Comparison of ENCODE assay signal across 9 cellular contexts in genomic region chr19:8194528-8195275, GRCh38. TPM values are rescaled to one million over a fixed set of nuclear protein-coding genes. Genes with fewer than 3 reads are reported as not detected.
DNase-seq lines count a peak whose midpoint lies in the region; ATAC-seq, FAIRE-seq and TF ChIP-seq lines count a peak whose summit lies in the region.
"Had no signal": no experiment of that assay in that cellular context is flagged by ENCODE, and none has a peak within 500 bp of the region (broad histone marks: within the 10 kb centered on the region; RNA-seq: fewer than 3 reads in every experiment).

No MANE protein-coding gene starts in this region.

- peak; percentile 76 for FAIRE-seq in keratinocyte (lab: Jason Lieb, UNC)

- no peaks in the 10 kb centered on the region for H3K9me1 ChIP-seq in keratinocyte (ENCODE audit: control insufficient read depth, extremely low read depth, insufficient read depth, low read length)

- dilution Hi-C loops in keratinocyte (cut with MboI; ENCODE audit: extremely low pct_ligation_motif_present, low sequenced_read_pairs) = no loop called here

- H3K79me2 ChIP-seq in keratinocyte (ENCODE audit: control insufficient read depth, insufficient read depth, low read length) = no peaks in the 10 kb centered on the region

- no peak overlapping the region for H3K4me3 Mint-ChIP-seq in MCF 10A (ENCODE audit: unreplicated experiment)

- TF ChIP-seq POLR2A in breast epithelium (IDR thresholded peaks at IDR 0.05) = no peak
- peak in 1 of 4 donors; percentile 6 for TF ChIP-seq POLR2A in upper lobe of left lung (IDR thresholded peaks at IDR 0.05)

- 40 to 60% methylated on average over 11 of the region's 11 CpGs for WGBS in upper lobe of left lung, 2 donors

- no peaks in the 10 kb centered on the region for H3K4me1 Mint-ChIP-seq in MCF 10A (ENCODE audit: insufficient read depth, unreplicated experiment)

- H3K4me1 ChIP-seq in breast epithelium (no peaks in the 10 kb centered on the region), keratinocyte (ENCODE audit: control insufficient read depth, extremely low read depth, insufficient read depth, low read length) (no peaks in the 10 kb centered on the region), upper lobe of left lung (peaks cover 20 to 31% (median 23%) of the 10 kb centered on the region in 4 donors)

- H3K4me3 ChIP-seq in breast epithelium (no peak overlapping the region), keratinocyte (ENCODE audit: control insufficient read depth in 2 of 3, extremely low read depth in 1 of 3, insufficient read depth in 2 of 3, low read depth in 1 of 3, low read length in 3 of 3) (no peak overlapping the region), upper lobe of left lung (peak overlapping the region in 1 of 4 donors; percentile 11)

- H3K9ac ChIP-seq in keratinocyte (ENCODE audit: control insufficient read depth, extremely low read depth, insufficient read depth, low read length) = no peak overlapping the region

- H3K9me3 ChIP-seq in breast epithelium (no peaks in the 10 kb centered on the region), keratinocyte (ENCODE audit: control insufficient read depth, low read depth, low read length) (no peaks in the 10 kb centered on the region), upper lobe of left lung (no peaks in the 10 kb centered on the region)

- TF ChIP-seq EP300 in upper lobe of left lung (IDR thresholded peaks at IDR 0.05) = no peak

- no peaks in the 10 kb centered on the region for H4K20me1 ChIP-seq in keratinocyte (ENCODE audit: control insufficient read depth, extremely low read depth, insufficient read depth, low read length)

- H3K4me2 ChIP-seq in keratinocyte (ENCODE audit: control insufficient read depth, extremely low read depth, insufficient read depth, low read depth, low read length) = no peak overlapping the region

- H3K27me3 ChIP-seq in breast epithelium (no peaks in the 10 kb centered on the region), keratinocyte (ENCODE audit: control insufficient read depth, extremely low read depth, insufficient read depth, low read length) (no peaks in the 10 kb centered on the region), upper lobe of left lung (no peaks in the 10 kb centered on the region)

- H3K27ac Mint-ChIP-seq in MCF 10A (ENCODE audit: low read depth, unreplicated experiment) = peak overlapping the region; percentile 54

- H3K36me3 ChIP-seq in breast epithelium = no peaks in the 10 kb centered on the region
- no peaks in the 10 kb centered on the region for H3K36me3 ChIP-seq in keratinocyte (ENCODE audit: control insufficient read depth in 2 of 2, extremely low read depth in 1 of 2, insufficient read depth in 2 of 2, low read length in 2 of 2)
- H3K36me3 ChIP-seq in upper lobe of left lung = no peaks in the 10 kb centered on the region

- intact Hi-C loops in MCF 10A (cut with micrococcal nuclease) (no loop called here), breast epithelium (cut with DNase I; ENCODE audit: low total_unique reads) (no loop called here)

- ATAC-seq in upper lobe of left lung (ENCODE audit: low FRiP score in 2 of 2) (peak; percentile 47 to 50), GM21528 (IDR thresholded peaks at IDR 0.05; ENCODE audit: low FRiP score, unreplicated experiment) (no peak), GM19035 (IDR thresholded peaks at IDR 0.05; ENCODE audit: unreplicated experiment) (no peak)

- no peaks in the 10 kb centered on the region for H3K9me3 Mint-ChIP-seq in MCF 10A (ENCODE audit: unreplicated experiment)

- CTCF ChIA-PET in MCF 10A (lab: Yijun Ruan, JAX) = interaction anchor here (0.7 kb wide), 1 partner anchor 16 kb away, joined by 3 read pairs; no protein-coding TSS in a partner anchor

- BruUV-seq in MCF 10A (replicated peaks; lab: Mats Ljungman, UMichigan) = no TSS peak

- POLR2A ChIA-PET in MCF 10A (lab: Yijun Ruan, JAX) = no interaction called here

- H3K27ac ChIP-seq in breast epithelium (no peak overlapping the region), keratinocyte (ENCODE audit: control insufficient read depth, insufficient read depth, low read length) (no peak overlapping the region), upper lobe of left lung (peak overlapping the region; percentile 51 to 85 (median 72))

- H3K36me3 Mint-ChIP-seq in MCF 10A (ENCODE audit: insufficient read depth, unreplicated experiment) = no peaks in the 10 kb centered on the region

- no peaks in the 10 kb centered on the region for H3K27me3 Mint-ChIP-seq in MCF 10A (ENCODE audit: insufficient read depth, unreplicated experiment)

- H2AFZ ChIP-seq in keratinocyte (ENCODE audit: control insufficient read depth, low read length) = peak overlapping the region; percentile 26

- DNase-seq in MCF 10A (ENCODE audit: unreplicated experiment) (no peak), breast epithelium (ENCODE audit: low spot score in 2 of 2) (no peak), keratinocyte (ENCODE audit: low read depth, low spot score) (no peak), upper lobe of left lung (peak; percentile 37 to 59), NCI-H345 treated with DMSO at 0.1 percent for 48 hours (lab: John Stamatoyannopoulos, UW; ENCODE audit: unreplicated experiment) (no peak)
- peak; percentile 32 for DNase-seq in activated CD8-positive, alpha-beta memory T cell treated with anti-CD3 and anti-CD28 coated beads, Interleukin-2, amount 50 U/mL, for 4 hours
- DNase-seq: retina had no signal

- TF ChIP-seq CTCF in MCF 10A (IDR thresholded peaks at IDR 0.05; ENCODE audit: unreplicated experiment) (no peak), breast epithelium (IDR thresholded peaks at IDR 0.05) (no peak), keratinocyte (optimal IDR thresholded peaks at IDR 0.05 in 1 of 3, IDR thresholded peaks at IDR 0.05 in 1 of 3, conservative IDR thresholded peaks at IDR 0.05 in 1 of 3; ENCODE audit: extremely low read depth in 1 of 3, insufficient read depth in 2 of 3, low read length in 3 of 3) (no peak), upper lobe of left lung (IDR thresholded peaks at IDR 0.05) (no peak)

RNA-seq across cellular contexts. Expression of gene CERS4, which starts 14.5 kb away (rescaled TPM):
- total RNA-seq in MCF 10A (2022) (1.1 and 1.5 TPM in 2 replicates), breast epithelium (100 to 1,000 TPM in 1 of 3 donors, 10 to 100 TPM in 2; 26.4 to 141 (median 64.1) TPM), upper lobe of left lung (100 to 1,000 TPM in 1 of 6 donors, 10 to 100 TPM in 5; 55.5 to 131 (median 63.8) TPM)
- 12.8 to 43.4 TPM (median 19.8 TPM) in 3 replicates for polyA plus RNA-seq in keratinocyte
- 29.5 TPM for polyA plus RNA-seq in keratinocyte (2011; ENCODE audit: low read depth)
- polyA plus RNA-seq in keratinocyte (2011; cell fraction: cytosol; rRNA removed) = 20.0 and 27.2 TPM in 2 replicates
- 23.8 and 29.4 TPM in 2 replicates for polyA plus RNA-seq in keratinocyte (2011; cell fraction: nucleus; rRNA removed)
- 8.6 and 25.6 TPM in 2 replicates for polyA plus RNA-seq in keratinocyte (2012; ENCODE audit: low replicate concordance)
- 24.5 to 52.5 TPM (median 30.8 TPM) in 3 replicates for polyA minus RNA-seq in keratinocyte
- polyA minus RNA-seq in keratinocyte (2011; cell fraction: cytosol; rRNA and poly(A)+ RNA removed) = 25.1 TPM
- 16.3 and 17.7 TPM in 2 replicates for polyA minus RNA-seq in keratinocyte (2011; cell fraction: nucleus; rRNA and poly(A)+ RNA removed)

RNA-seq across cellular contexts. Expression of gene FBN3, which starts 45.3 kb away (rescaled TPM):
- total RNA-seq in MCF 10A (2022) (not detected in 2 replicates), breast epithelium (1 to 10 TPM in 1 of 3 donors, under 1 TPM in 1, not detected in 1; 0.66 to 7.9 TPM), upper lobe of left lung (100 to 1,000 TPM in 1 of 6 donors, 10 to 100 TPM in 1, 1 to 10 TPM in 3, under 1 TPM in 1; 0.10 to 106 (median 8.0) TPM)
- not detected in 3 replicates for polyA plus RNA-seq in keratinocyte
- not detected for polyA plus RNA-seq in keratinocyte (2011; ENCODE audit: low read depth)
- polyA plus RNA-seq in keratinocyte (2011; cell fraction: cytosol; rRNA removed) = not detected in 2 replicates
- polyA plus RNA-seq in keratinocyte (2011; cell fraction: nucleus; rRNA removed) = not detected in 2 replicates
- polyA plus RNA-seq in keratinocyte (2012; ENCODE audit: low replicate concordance) = not detected in 2 replicates
- not detected in 3 replicates for polyA minus RNA-seq in keratinocyte
- polyA minus RNA-seq in keratinocyte (2011; cell fraction: cytosol; rRNA and poly(A)+ RNA removed) = not detected
- not detected in 2 replicates for polyA minus RNA-seq in keratinocyte (2011; cell fraction: nucleus; rRNA and poly(A)+ RNA removed)

Comparison
In these comparisons a context has a peak if more than half of its experiments do, and no peak if none do; other contexts are left out.
1. RNA of gene CERS4, which starts 14.5 kb away (total RNA-seq): 55.5 to 131 TPM in upper lobe of left lung and 26.4 to 141 TPM in breast epithelium; 1.1 to 1.5 TPM in MCF 10A; every median in the first group is over 10 times any median in the second.
2. DNase-seq: peak in activated CD8-positive, alpha-beta memory T cell treated with anti-CD3 and anti-CD28 coated beads, Interleukin-2, amount 50 U/mL, for 4 hours (single experiment) and upper lobe of left lung (2 of 2); none in MCF 10A (single experiment), breast epithelium (0 of 2), keratinocyte (single experiment) and NCI-H345 treated with DMSO at 0.1 percent for 48 hours (single experiment).
3. H3K27ac ChIP-seq: peak in upper lobe of left lung (4 of 4); none in breast epithelium (0 of 2) and keratinocyte (single experiment).
4. ATAC-seq: peak in upper lobe of left lung (2 of 2); none in GM21528 (single experiment) and GM19035 (single experiment).